19 cellular contexts compared by ENCODE assay signal in the genomic region with DNA sequence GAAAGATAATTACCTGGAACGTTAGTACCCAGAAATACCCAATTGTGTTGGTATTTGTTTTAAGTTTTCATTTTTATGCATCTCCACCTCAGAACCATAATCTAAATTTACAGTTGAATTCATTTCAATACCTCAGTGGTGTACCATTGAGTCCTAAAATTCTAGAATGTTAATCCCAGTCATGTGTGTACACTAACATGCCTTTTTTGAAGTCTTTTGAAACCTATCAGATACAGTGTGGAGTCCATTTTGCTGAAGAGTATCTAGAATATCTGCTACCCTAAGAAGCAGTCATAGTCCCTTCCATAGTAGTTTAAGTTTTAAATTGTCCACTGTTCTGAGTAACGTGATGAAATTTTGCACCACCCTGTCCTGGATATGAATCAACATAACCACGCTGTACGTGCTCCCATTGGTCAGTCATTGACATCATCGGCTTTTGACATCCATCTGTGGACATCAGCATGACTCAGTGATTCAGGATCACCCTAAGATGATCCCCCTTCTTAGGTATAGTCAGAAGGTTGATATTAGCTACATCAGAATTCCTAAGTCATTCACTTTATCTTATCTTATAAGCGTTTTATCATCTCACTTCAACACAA. TPM values are rescaled to one million over a fixed set of nuclear protein-coding genes. Genes with fewer than 3 reads are reported as not detected.
A peak's percentile ranks its signal among the peaks of the same experiment; 100 is the strongest.
DNase-seq lines count a peak whose midpoint lies in the region; ATAC-seq, FAIRE-seq and TF ChIP-seq lines count a peak whose summit lies in the region.
"Had no signal": no experiment of that assay in that cellular context is flagged by ENCODE, and none has a peak within 500 bp of the region (broad histone marks: within the 10 kb centered on the region; RNA-seq: fewer than 3 reads in every experiment).

No MANE protein-coding gene starts in this region.

- H3K4me3 ChIP-seq in ACC112 (ENCODE audit: low read depth, low read length) (no peak overlapping the region), GM12878 (no peak overlapping the region), hepatocyte (no peak overlapping the region)
- H3K4me3 ChIP-seq: adrenal gland, coronary artery, SJSA1, transverse colon had no signal

- SMC1A ChIA-PET in GM12878 (lab: Charles Lee; ENCODE audit: uncharacterized antibody, unreplicated experiment): interaction anchor here (1.0 to 1.3 kb wide), 2 partner anchors 66 to 135 kb away, joined by 4 to 5 read pairs; no protein-coding TSS in a partner anchor

- no peak for TF ChIP-seq POLR2A in GM12878 (IDR thresholded peaks at IDR 0.05; ENCODE audit: low read depth, low read length)

- intact Hi-C loops in GM12878 (cut with micrococcal nuclease; ENCODE audit: unreplicated experiment): no loop called here

- RAD21 ChIA-PET in GM12878 (lab: Charles Lee; ENCODE audit: unreplicated experiment): no interaction called here

- 81% methylated on average over 6 of the region's 6 CpGs for WGBS in GM12878 (ENCODE audit: insufficient coverage, insufficient replicate concordance, low lambda C conversion rate, missing lambda C conversion rate)
- 84% methylated on average over 6 of the region's 6 CpGs for WGBS in hepatocyte (ENCODE audit: low lambda C conversion rate, missing lambda C conversion rate)

- in situ Hi-C loops in GM12878 (cut with MboI): no loop called here

- no peaks in the 10 kb centered on the region for H3K9me2 ChIP-seq in hepatocyte (replicated peaks; ENCODE audit: insufficient read depth)

- no TSS peak for BruUV-seq in GM12878 (replicated peaks; lab: Mats Ljungman, UMichigan)

- H4K20me1 ChIP-seq in GM12878 (ENCODE audit: control insufficient read depth, insufficient read depth): no peaks in the 10 kb centered on the region
- H4K20me1 ChIP-seq in hepatocyte (ENCODE audit: insufficient read depth, poor library complexity, severe bottlenecking): no peaks in the 10 kb centered on the region

- TF ChIP-seq EP300 in GM12878 (IDR thresholded peaks at IDR 0.05; ENCODE audit: borderline replicate concordance in 1 of 2, control insufficient read depth in 1 of 2, low read depth in 2 of 2, low read length in 2 of 2): no peak

- peaks cover 8% of the 10 kb centered on the region for H3K36me3 ChIP-seq in ACC112 (ENCODE audit: insufficient read depth, low read length)
- H3K36me3 ChIP-seq in GM12878 (ENCODE audit: control insufficient read depth in 2 of 2, insufficient read depth in 2 of 2, low read length in 1 of 2): no peaks in the 10 kb centered on the region; a peak in 2 of 4 replicates
- no peaks in the 10 kb centered on the region for H3K36me3 ChIP-seq in hepatocyte (replicated peaks; ENCODE audit: insufficient read depth, low read depth)
- H3K36me3 ChIP-seq: adrenal gland, transverse colon had no signal

- H3K79me2 ChIP-seq in ACC112 (ENCODE audit: control insufficient read depth, insufficient read depth, low read length, unreplicated experiment) (peaks cover 38% of the 10 kb centered on the region), GM12878 (ENCODE audit: control insufficient read depth, insufficient read depth, low read length) (peaks cover 41% of the 10 kb centered on the region), hepatocyte (peaks cover 56% of the 10 kb centered on the region)

- H3K4me1 ChIP-seq in ACC112 (ENCODE audit: control insufficient read depth, insufficient read depth, low read length, unreplicated experiment) (peaks cover 14% of the 10 kb centered on the region), GM12878 (ENCODE audit: control insufficient read depth, insufficient read depth, low read length) (no peaks in the 10 kb centered on the region; the same call in 1 of the 2 replicates), hepatocyte (ENCODE audit: insufficient read depth) (no peaks in the 10 kb centered on the region)
- H3K4me1 ChIP-seq: SJSA1 had no signal

- H3K4me2 ChIP-seq in GM12878 (ENCODE audit: control insufficient read depth, insufficient read depth): no peak overlapping the region
- no peak overlapping the region for H3K4me2 ChIP-seq in hepatocyte

- TF ChIP-seq RAD21 in GM12878 (IDR thresholded peaks at IDR 0.05; ENCODE audit: insufficient read depth, low read depth, low read length): no peak

- H3K9ac ChIP-seq in GM12878 (ENCODE audit: control insufficient read depth, insufficient read depth, low read length): no peak overlapping the region

- DNase-seq in HCEC 1CT (peak; percentile 88), GM12878 (ENCODE audit: low read depth, low spot score) (no peak), hepatocyte (ENCODE audit: low spot score) (peak; percentile 6), glomerular visceral epithelial cell (ENCODE audit: extremely low spot score) (no peak), T-helper 1 cell (no peak)
- DNase-seq: activated CD4-positive, alpha-beta T cell treated with anti-CD3 and anti-CD28 coated beads, Interleukin-2, amount 50 U/mL, for 1 hour; NCI-H1417; NCI-H2227 treated with DMSO at 0.1 percent for 48 hours; retina; stimulated activated CD4-positive, alpha-beta T cell treated with anti-CD3 and anti-CD28 coated beads, Interleukin-2, amount 100 ng/mL, for 48 hours; T1000; transverse colon had no signal

- POLR2A ChIA-PET in GM12878 (lab: Charles Lee): interaction anchor here (0.6 kb wide), 1 partner anchor 122 kb away, joined by 3 read pairs; no protein-coding TSS in a partner anchor

- ATAC-seq in GM12878 (peak; percentile 30; the same call in 2 of the 3 replicates), GM18858 (IDR thresholded peaks at IDR 0.05; ENCODE audit: unreplicated experiment) (no peak), GM21381 (IDR thresholded peaks at IDR 0.05; ENCODE audit: unreplicated experiment) (no peak)
- ATAC-seq: HCT116 had no signal

- peak; percentile 18 for FAIRE-seq in GM12878 (lab: Jason Lieb, UNC)

- TF ChIP-seq CTCF in GM12878 (IDR thresholded peaks at IDR 0.05 in 2 of 3, conservative IDR thresholded peaks at IDR 0.05 in 1 of 3; ENCODE audit: control insufficient read depth in 2 of 3, extremely low read depth in 1 of 3, insufficient read depth in 1 of 3, low read depth in 3 of 3, low read length in 3 of 3) (no peak), hepatocyte (IDR thresholded peaks at IDR 0.05; ENCODE audit: poor library complexity) (no peak)

- H2AFZ ChIP-seq in ACC112 (ENCODE audit: low read length, unreplicated experiment) (no peak overlapping the region), GM12878 (ENCODE audit: control insufficient read depth, low read depth, low read length) (no peak overlapping the region), hepatocyte (no peak overlapping the region)

- no peaks in the 10 kb centered on the region for H3K27me3 ChIP-seq in ACC112 (ENCODE audit: insufficient read depth, low read length)
- no peaks in the 10 kb centered on the region for H3K27me3 ChIP-seq in GM12878 (replicated peaks in 1 of 2; ENCODE audit: control insufficient read depth in 2 of 2, insufficient read depth in 2 of 2, low read length in 1 of 2)
- H3K27me3 ChIP-seq in hepatocyte: no peaks in the 10 kb centered on the region
- H3K27me3 ChIP-seq: adrenal gland, SJSA1, transverse colon had no signal

- H3K9me3 ChIP-seq in GM12878 (replicated peaks; ENCODE audit: control insufficient read depth, insufficient read depth, low read length) (no peaks in the 10 kb centered on the region), hepatocyte (ENCODE audit: low read depth) (no peaks in the 10 kb centered on the region)
- H3K9me3 ChIP-seq: adrenal gland, SJSA1, transverse colon had no signal

- H3K27ac ChIP-seq in ACC112 (ENCODE audit: low read depth, low read length) (peak overlapping the region; percentile 72), GM12878 (ENCODE audit: control insufficient read depth, insufficient read depth) (no peak overlapping the region), hepatocyte (no peak overlapping the region)
- H3K27ac ChIP-seq: adrenal gland, coronary artery, SJSA1, transverse colon had no signal

- CTCF ChIA-PET in GM12878 (lab: Yijun Ruan, JAX): interaction anchor here (1.3 to 1.7 kb wide), 2 partner anchors 66 to 103 kb away, joined by 4 read pairs; no protein-coding TSS in a partner anchor

RNA-seq across cellular contexts. Expression of gene ASH1L, which starts 7.5 kb away (rescaled TPM):
- total RNA-seq in GM12878 (2013; cell fraction: nucleolus; rRNA removed): 299 TPM in 2 replicates
- 14.7 and 17.2 TPM in 2 replicates for total RNA-seq in GM12878 (2014; rRNA removed)
- 22.0 and 22.6 TPM in 2 replicates for total RNA-seq in GM12878 (2014; rRNA removed; fragmentation: Illumina TruSeq; extraction: Trizol)
- 23.9 and 24.5 TPM in 2 replicates for total RNA-seq in GM12878 (2021)
- polyA plus RNA-seq in GM12878 (2011; ENCODE audit: low read depth): 6.9 TPM
- polyA plus RNA-seq in GM12878 (2011; rRNA removed): 22.2 and 22.4 TPM in 2 replicates
- polyA plus RNA-seq in GM12878 (2011; cell fraction: cytosol; rRNA removed): 16.5 and 22.0 TPM in 2 replicates
- polyA plus RNA-seq in GM12878 (2011; cell fraction: nucleus; rRNA removed): 51.5 and 53.8 TPM in 2 replicates
- 10.7 and 11.1 TPM in 2 replicates for polyA plus RNA-seq in GM12878 (2012)
- 15.9 and 16.8 TPM in 2 replicates for polyA plus RNA-seq in GM12878 (2014; fragmentation: Illumina TruSeq; extraction: Trizol)
- polyA plus RNA-seq in GM12878 (2014; fragmentation: Nextera tagmentation; extraction: Ambion mirVana): 1 to 10 TPM; 1.7 to 5.9 TPM
- 11.3 and 12.1 TPM in 2 replicates for polyA plus RNA-seq in GM12878 (2014; rRNA removed)
- polyA plus RNA-seq in GM12878 (2016; fragmentation: Nextera tagmentation; extraction: Ambion mirVana): 10 to 100 TPM; 17.3 to 18.6 TPM
- polyA minus RNA-seq in GM12878 (2011; rRNA and poly(A)+ RNA removed): 64.2 and 66.3 TPM in 2 replicates
- 20.3 and 20.7 TPM in 2 replicates for polyA minus RNA-seq in GM12878 (2011; cell fraction: cytosol; rRNA and poly(A)+ RNA removed)
- 61.3 and 90.6 TPM in 2 replicates for polyA minus RNA-seq in GM12878 (2011; cell fraction: nucleus; rRNA and poly(A)+ RNA removed)
- total RNA-seq in hepatocyte: 30.6 and 32.0 TPM in 2 replicates
- 14.5 and 22.4 TPM in 2 replicates for polyA plus RNA-seq in hepatocyte

RNA-seq across cellular contexts. Expression of gene MSTO1, which starts 39.9 kb away (rescaled TPM):
- 89.6 and 93.3 TPM in 2 replicates for total RNA-seq in GM12878 (2013; cell fraction: nucleolus; rRNA removed)
- 44.1 and 48.9 TPM in 2 replicates for total RNA-seq in GM12878 (2014; rRNA removed)
- total RNA-seq in GM12878 (2014; rRNA removed; fragmentation: Illumina TruSeq; extraction: Trizol): 32.8 and 33.7 TPM in 2 replicates
- total RNA-seq in GM12878 (2021): 62.2 and 68.7 TPM in 2 replicates
- polyA plus RNA-seq in GM12878 (2011; ENCODE audit: low read depth): 30.7 TPM
- polyA plus RNA-seq in GM12878 (2011; rRNA removed): 12.7 and 22.2 TPM in 2 replicates
- polyA plus RNA-seq in GM12878 (2011; cell fraction: cytosol; rRNA removed): 18.9 and 26.4 TPM in 2 replicates
- 237 and 274 TPM in 2 replicates for polyA plus RNA-seq in GM12878 (2011; cell fraction: nucleus; rRNA removed)
- 36.1 and 44.0 TPM in 2 replicates for polyA plus RNA-seq in GM12878 (2012)
- polyA plus RNA-seq in GM12878 (2014; fragmentation: Illumina TruSeq; extraction: Trizol): 44.3 and 45.7 TPM in 2 replicates
- 10 to 100 TPM; 16.1 to 23.2 TPM for polyA plus RNA-seq in GM12878 (2014; fragmentation: Nextera tagmentation; extraction: Ambion mirVana)
- 66.1 and 69.8 TPM in 2 replicates for polyA plus RNA-seq in GM12878 (2014; rRNA removed)
- 10 to 100 TPM; 85.7 to 87.9 TPM for polyA plus RNA-seq in GM12878 (2016; fragmentation: Nextera tagmentation; extraction: Ambion mirVana)
- 26.1 and 35.0 TPM in 2 replicates for polyA minus RNA-seq in GM12878 (2011; rRNA and poly(A)+ RNA removed)
- polyA minus RNA-seq in GM12878 (2011; cell fraction: cytosol; rRNA and poly(A)+ RNA removed): 9.0 and 19.4 TPM in 2 replicates
- polyA minus RNA-seq in GM12878 (2011; cell fraction: nucleus; rRNA and poly(A)+ RNA removed): 89.7 and 163 TPM in 2 replicates
- 15.1 and 15.7 TPM in 2 replicates for total RNA-seq in hepatocyte
- polyA plus RNA-seq in hepatocyte: 43.4 and 54.6 TPM in 2 replicates

Comparison
In these comparisons a context has a peak if more than half of its experiments do, and no peak if none do; other contexts are left out.
1. DNase-seq: peak in HCEC 1CT (single experiment) and hepatocyte (single experiment); none in GM12878 (single experiment), glomerular visceral epithelial cell (single experiment) and T-helper 1 cell (0 of 5).